In the genomic region with DNA sequence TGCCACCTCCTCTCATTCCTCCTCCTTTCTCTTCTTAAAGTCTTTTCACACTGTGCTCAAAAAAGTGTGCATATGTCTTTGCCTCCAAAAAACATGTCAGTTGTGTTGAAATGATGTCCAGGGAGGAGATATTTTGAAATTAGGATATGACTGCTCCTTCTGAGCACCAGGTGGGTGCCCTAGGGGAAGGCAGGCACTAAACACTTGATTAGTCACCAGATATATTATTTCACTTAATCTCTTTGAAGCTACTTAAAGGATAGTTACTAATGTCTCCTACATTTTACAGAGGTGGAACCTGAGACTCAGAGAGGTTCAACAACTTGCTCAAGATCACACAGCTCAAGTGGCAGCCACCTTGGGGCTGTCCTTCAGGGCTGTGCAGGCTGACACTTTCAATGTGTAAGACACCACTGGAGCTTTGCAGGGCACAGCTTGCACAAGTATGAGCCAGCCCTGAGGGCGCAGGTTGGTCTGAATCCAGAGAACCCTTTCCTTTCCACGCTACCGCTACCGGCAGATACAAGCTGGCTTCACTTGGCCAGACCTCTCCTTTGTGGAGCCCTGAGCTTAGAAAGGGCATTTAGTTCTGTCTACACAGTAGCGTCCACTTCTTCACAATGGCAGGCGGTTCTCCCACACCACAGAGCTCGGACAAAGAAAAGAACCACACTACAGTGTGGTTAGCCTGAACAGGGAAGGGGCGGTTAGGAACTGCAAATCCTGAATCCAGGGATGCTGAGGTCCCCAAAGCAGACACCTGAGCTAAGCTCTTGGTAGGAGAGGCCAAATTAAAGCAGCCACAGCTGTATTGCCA, we compare ENCODE assay signal across 15 cellular contexts. TPM values are rescaled to one million over a fixed set of nuclear protein-coding genes. Genes with fewer than 3 reads are reported as not detected.
A peak's percentile ranks its signal among the peaks of the same experiment; 100 is the strongest.
DNase-seq lines count a peak whose midpoint lies in the region; ATAC-seq and TF ChIP-seq lines count a peak whose summit lies in the region.
"Had no signal": no experiment of that assay in that cellular context is flagged by ENCODE, and none has a peak within 500 bp of the region (broad histone marks: within the 10 kb centered on the region; RNA-seq: fewer than 3 reads in every experiment).

No MANE protein-coding gene starts in this region.

- no peak for TF ChIP-seq CTCF in cardiac muscle cell (IDR thresholded peaks at IDR 0.05; ENCODE audit: low read depth, low read length)
- TF ChIP-seq CTCF in left ventricle myocardium inferior (IDR thresholded peaks at IDR 0.05; ENCODE audit: borderline replicate concordance), result no peak
- no peak for TF ChIP-seq CTCF in RWPE1 (conservative IDR thresholded peaks at IDR 0.05; ENCODE audit: low read depth)
- TF ChIP-seq CTCF in hepatocyte (IDR thresholded peaks at IDR 0.05; ENCODE audit: poor library complexity), result no peak

- H3K9me3 Mint-ChIP-seq in stimulated activated naive B cell treated with anti-CD40 and anti-IgM and Interleukin-4, amounts not matched to agents 10 μg/mL and 1 μg/mL and 100 μg/mL, for 72 hours, result no peaks in the 10 kb centered on the region

- DNase-seq in cardiac muscle cell (ENCODE audit: low read depth in 1 of 2, low spot score in 1 of 2) (no peak), left ventricle myocardium inferior (no peak), RWPE1 (ENCODE audit: low spot score) (peak; percentile 45), hepatocyte (ENCODE audit: low spot score) (no peak), NCI-H748 (lab: John Stamatoyannopoulos, UW; ENCODE audit: unreplicated experiment) (no peak), anterior cingulate cortex (lab: John Stamatoyannopoulos, UW) (no peak)
- DNase-seq in stimulated activated naive B cell treated with anti-CD40 and anti-IgM and Interleukin-4, amounts not matched to agents 10 μg/mL and 1 μg/mL and 100 μg/mL, for 72 hours, result no peak
- DNase-seq in activated naive CD4-positive, alpha-beta T cell (lab: John Stamatoyannopoulos, UW), result no peak
- DNase-seq: DMS 273 treated with DMSO at 0.1 percent for 48 hours, esophagus squamous epithelium, NCI-H2107, spleen had no signal

- H3K36me3 ChIP-seq in cardiac muscle cell (peaks cover 23% of the 10 kb centered on the region), left ventricle myocardium inferior (no peaks in the 10 kb centered on the region), hepatocyte (replicated peaks; ENCODE audit: insufficient read depth, low read depth) (no peaks in the 10 kb centered on the region)
- H3K36me3 ChIP-seq: esophagus squamous epithelium, HAP-1, spleen had no signal

- CTCF ChIA-PET in RWPE1 (lab: Yijun Ruan, JAX), result no interaction called here

- peak overlapping the region; percentile 67 for H3K27ac Mint-ChIP-seq in stimulated activated naive B cell treated with anti-CD40 and anti-IgM and Interleukin-4, amounts not matched to agents 10 μg/mL and 1 μg/mL and 100 μg/mL, for 72 hours

- ATAC-seq in stimulated activated naive B cell treated with anti-CD40 and anti-IgM and Interleukin-4, amounts not matched to agents 10 μg/mL and 1 μg/mL and 100 μg/mL, for 72 hours (replicated peaks), result no peak

- intact Hi-C loops in left ventricle myocardium inferior (cut with micrococcal nuclease), result no loop called here

- H2AFZ ChIP-seq in hepatocyte, result no peak overlapping the region

- H3K4me1 Mint-ChIP-seq in stimulated activated naive B cell treated with anti-CD40 and anti-IgM and Interleukin-4, amounts not matched to agents 10 μg/mL and 1 μg/mL and 100 μg/mL, for 72 hours, result peaks cover 32 to 63% of the 10 kb centered on the region in 2 donors

- no peaks in the 10 kb centered on the region for H3K79me2 ChIP-seq in hepatocyte

- H3K27me3 Mint-ChIP-seq in stimulated activated naive B cell treated with anti-CD40 and anti-IgM and Interleukin-4, amounts not matched to agents 10 μg/mL and 1 μg/mL and 100 μg/mL, for 72 hours, result no peaks in the 10 kb centered on the region
- H3K27me3 Mint-ChIP-seq: activated naive CD8-positive, alpha-beta T cell had no signal

- no peaks in the 10 kb centered on the region for H4K20me1 ChIP-seq in hepatocyte (ENCODE audit: insufficient read depth, poor library complexity, severe bottlenecking)

- H3K9me2 ChIP-seq in hepatocyte (replicated peaks; ENCODE audit: insufficient read depth), result no peaks in the 10 kb centered on the region

- POLR2A ChIA-PET in RWPE1 (lab: Yijun Ruan, JAX; ENCODE audit: low non-redundant PET), result no interaction called here

- H3K27ac ChIP-seq in cardiac muscle cell, result peak overlapping the region; percentile 65
- no peak overlapping the region for H3K27ac ChIP-seq in left ventricle myocardium inferior (replicated peaks)
- peak overlapping the region; percentile 86 for H3K27ac ChIP-seq in RWPE1
- H3K27ac ChIP-seq in hepatocyte, result no peak overlapping the region
- H3K27ac ChIP-seq: esophagus squamous epithelium, spleen had no signal

- no peaks in the 10 kb centered on the region for H3K36me3 Mint-ChIP-seq in stimulated activated naive B cell treated with anti-CD40 and anti-IgM and Interleukin-4, amounts not matched to agents 10 μg/mL and 1 μg/mL and 100 μg/mL, for 72 hours
- H3K36me3 Mint-ChIP-seq: activated naive CD8-positive, alpha-beta T cell had no signal

- H3K9me3 ChIP-seq in cardiac muscle cell (ENCODE audit: low read depth), result no peaks in the 10 kb centered on the region
- H3K9me3 ChIP-seq in left ventricle myocardium inferior (replicated peaks), result no peaks in the 10 kb centered on the region
- no peaks in the 10 kb centered on the region for H3K9me3 ChIP-seq in hepatocyte (ENCODE audit: low read depth)
- H3K9me3 ChIP-seq: esophagus squamous epithelium, HAP-1, spleen had no signal

- WGBS in hepatocyte (ENCODE audit: low lambda C conversion rate, missing lambda C conversion rate), result 84% methylated on average over 8 of the region's 8 CpGs

- H3K4me3 ChIP-seq in cardiac muscle cell (no peak overlapping the region), left ventricle myocardium inferior (no peak overlapping the region), hepatocyte (no peak overlapping the region)
- H3K4me3 ChIP-seq: esophagus squamous epithelium, HAP-1, lung, spleen had no signal

- H3K4me2 ChIP-seq in hepatocyte, result peak overlapping the region; percentile 43

- no peaks in the 10 kb centered on the region for H3K27me3 ChIP-seq in cardiac muscle cell
- no peaks in the 10 kb centered on the region for H3K27me3 ChIP-seq in left ventricle myocardium inferior (ENCODE audit: low read depth)
- H3K27me3 ChIP-seq in hepatocyte, result no peaks in the 10 kb centered on the region
- H3K27me3 ChIP-seq: esophagus squamous epithelium, spleen had no signal

- no peak overlapping the region for H3K4me3 Mint-ChIP-seq in stimulated activated naive B cell treated with anti-CD40 and anti-IgM and Interleukin-4, amounts not matched to agents 10 μg/mL and 1 μg/mL and 100 μg/mL, for 72 hours
- H3K4me3 Mint-ChIP-seq: activated naive CD8-positive, alpha-beta T cell had no signal

- peaks cover 10% of the 10 kb centered on the region for H3K4me1 ChIP-seq in cardiac muscle cell (ENCODE audit: low read depth)
- H3K4me1 ChIP-seq in left ventricle myocardium inferior, result peaks cover 37% of the 10 kb centered on the region
- H3K4me1 ChIP-seq in hepatocyte (ENCODE audit: insufficient read depth), result no peaks in the 10 kb centered on the region

RNA-seq across cellular contexts. Expression of gene ALPK2, which starts 16.4 kb away (rescaled TPM):
- total RNA-seq in cardiac muscle cell (225 and 367 TPM in 2 replicates), left ventricle myocardium inferior (182 TPM), hepatocyte (22.8 and 25.0 TPM in 2 replicates)
- polyA plus RNA-seq in cardiac muscle cell (110 and 152 TPM in 2 replicates), hepatocyte (13.6 and 18.5 TPM in 2 replicates)

RNA-seq across cellular contexts. Expression of gene MALT1, which starts 58.8 kb away (rescaled TPM):
- 38.9 and 51.8 TPM in 2 replicates for total RNA-seq in cardiac muscle cell
- 33.6 and 36.6 TPM in 2 replicates for polyA plus RNA-seq in cardiac muscle cell
- total RNA-seq in left ventricle myocardium inferior, result 8.6 TPM
- 31.3 and 35.9 TPM in 2 replicates for total RNA-seq in hepatocyte
- polyA plus RNA-seq in hepatocyte, result 9.7 and 14.9 TPM in 2 replicates

Comparison
In these comparisons a context has a peak if more than half of its experiments do, and no peak if none do; other contexts are left out.
1. H3K27ac ChIP-seq: peak in cardiac muscle cell (single experiment) and RWPE1 (single experiment); none in left ventricle myocardium inferior (single experiment) and hepatocyte (single experiment).